ENCODE assay signal across 1 cellular context in the genomic region with DNA sequence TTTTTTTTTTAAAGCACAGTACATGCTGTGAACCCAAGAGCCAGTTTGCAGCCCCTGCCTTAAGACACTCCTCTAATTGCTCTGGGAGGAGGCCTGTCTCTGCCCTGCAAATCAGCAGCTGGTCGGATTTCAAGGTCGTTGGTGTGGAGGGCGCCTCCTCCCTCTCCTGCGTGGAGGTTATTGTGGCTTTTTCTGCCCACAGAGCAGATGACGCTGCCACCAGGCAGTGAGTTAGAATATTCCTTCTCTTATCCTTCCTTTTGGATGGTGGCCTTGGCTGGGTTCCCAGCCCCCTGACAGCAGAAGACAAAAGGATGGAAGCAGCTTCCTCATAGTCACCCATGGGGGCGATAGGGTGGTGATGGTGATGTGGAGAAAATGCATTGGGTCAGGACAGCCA.
TF ChIP-seq lines count a peak whose summit lies in the region.

No MANE protein-coding gene starts in this region.

TF ChIP-seq in K562, 482 proteins besides CTCF, POLR2A, EP300 and RAD21 (continued from another document and continues in another):
- TF ChIP-seq POU5F1 (IDR thresholded peaks at IDR 0.05; ENCODE audit: borderline replicate concordance, low read depth, low read length, partially characterized antibody): no peak
- no peak for TF ChIP-seq POLR3G (IDR thresholded peaks at IDR 0.05; ENCODE audit: extremely low read depth, insufficient read length, insufficient replicate concordance)
- TF ChIP-seq BACH1 (tag; IDR thresholded peaks at IDR 0.05): no peak
- TF ChIP-seq, protein P1, sequence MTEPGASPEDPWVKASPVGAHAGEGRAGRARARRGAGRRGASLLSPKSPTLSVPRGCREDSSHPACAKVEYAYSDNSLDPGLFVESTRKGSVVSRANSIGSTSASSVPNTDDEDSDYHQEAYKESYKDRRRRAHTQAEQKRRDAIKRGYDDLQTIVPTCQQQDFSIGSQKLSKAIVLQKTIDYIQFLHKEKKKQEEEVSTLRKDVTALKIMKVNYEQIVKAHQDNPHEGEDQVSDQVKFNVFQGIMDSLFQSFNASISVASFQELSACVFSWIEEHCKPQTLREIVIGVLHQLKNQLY (CRISPR knock-in tag; conservative IDR thresholded peaks at IDR 0.05): no peak
- peak; percentile 57 for TF ChIP-seq CXXC5 (CRISPR knock-in tag; IDR thresholded peaks at IDR 0.05)
- no peak for TF ChIP-seq ZEB2 (IDR thresholded peaks at IDR 0.05)
- TF ChIP-seq CTBP1 (IDR thresholded peaks at IDR 0.05; ENCODE audit: borderline replicate concordance): peak; percentile 87
- TF ChIP-seq ZNF3 (CRISPR knock-in tag; IDR thresholded peaks at IDR 0.05): no peak
- TF ChIP-seq JUND (IDR thresholded peaks at IDR 0.05; ENCODE audit: borderline replicate concordance, low read depth, low read length): peak; percentile 27
- no peak; the same call in 2 of the 3 replicates for TF ChIP-seq JUND (tag; IDR thresholded peaks at IDR 0.05; ENCODE audit: borderline replicate concordance, low read depth, low read length)
- TF ChIP-seq KHSRP (IDR thresholded peaks at IDR 0.05): no peak
- 0 out of 4 replicates have a peak, but pooled peaks of 1 of the 2 experiments have one; percentile 22 for TF ChIP-seq KDM1A (IDR thresholded peaks at IDR 0.05)
- TF ChIP-seq ELF4 (CRISPR knock-in tag; IDR thresholded peaks at IDR 0.05): no peak
- TF ChIP-seq ETV1 (tag; conservative IDR thresholded peaks at IDR 0.05; ENCODE audit: low read depth): no peak
- TF ChIP-seq, protein P2, sequence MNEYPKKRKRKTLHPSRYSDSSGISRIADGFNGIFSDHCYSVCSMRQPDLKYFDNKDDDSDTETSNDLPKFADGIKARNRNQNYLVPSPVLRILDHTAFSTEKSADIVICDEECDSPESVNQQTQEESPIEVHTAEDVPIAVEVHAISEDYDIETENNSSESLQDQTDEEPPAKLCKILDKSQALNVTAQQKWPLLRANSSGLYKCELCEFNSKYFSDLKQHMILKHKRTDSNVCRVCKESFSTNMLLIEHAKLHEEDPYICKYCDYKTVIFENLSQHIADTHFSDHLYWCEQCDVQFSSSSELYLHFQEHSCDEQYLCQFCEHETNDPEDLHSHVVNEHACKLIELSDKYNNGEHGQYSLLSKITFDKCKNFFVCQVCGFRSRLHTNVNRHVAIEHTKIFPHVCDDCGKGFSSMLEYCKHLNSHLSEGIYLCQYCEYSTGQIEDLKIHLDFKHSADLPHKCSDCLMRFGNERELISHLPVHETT (CRISPR knock-in tag; conservative IDR thresholded peaks at IDR 0.05 in 1 of 2, IDR thresholded peaks at IDR 0.05 in 1 of 2): peak in 1 of 2 experiments; percentile 41; a peak in 1 of 4 replicates
- no peak for TF ChIP-seq GABPB1 (CRISPR knock-in tag; IDR thresholded peaks at IDR 0.05)
- no peak for TF ChIP-seq MXI1 (IDR thresholded peaks at IDR 0.05; ENCODE audit: low read depth, low read length)
- TF ChIP-seq FOSL1 (tag; conservative IDR thresholded peaks at IDR 0.05): peak; percentile 65
- no peak for TF ChIP-seq PRPF4 (IDR thresholded peaks at IDR 0.05; ENCODE audit: insufficient read depth, low read depth, low read length, poor library complexity, severe bottlenecking)
- TF ChIP-seq PHF8 (IDR thresholded peaks at IDR 0.05; ENCODE audit: borderline replicate concordance, low read length): no peak
- TF ChIP-seq, protein P3, sequence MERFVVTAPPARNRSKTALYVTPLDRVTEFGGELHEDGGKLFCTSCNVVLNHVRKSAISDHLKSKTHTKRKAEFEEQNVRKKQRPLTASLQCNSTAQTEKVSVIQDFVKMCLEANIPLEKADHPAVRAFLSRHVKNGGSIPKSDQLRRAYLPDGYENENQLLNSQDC (CRISPR knock-in tag; IDR thresholded peaks at IDR 0.05): no peak
- TF ChIP-seq SMAD1 (IDR thresholded peaks at IDR 0.05; ENCODE audit: low read depth, low read length, partially characterized antibody): no peak
- no peak for TF ChIP-seq RBM39 (optimal IDR thresholded peaks at IDR 0.05; ENCODE audit: low read depth, low read length)
- TF ChIP-seq SUPT5H (IDR thresholded peaks at IDR 0.05): no peak
- no peak for TF ChIP-seq PPARD (CRISPR knock-in tag; IDR thresholded peaks at IDR 0.05)
- no peak for TF ChIP-seq MAFK (IDR thresholded peaks at IDR 0.05; ENCODE audit: low read length)
- TF ChIP-seq, protein P4, sequence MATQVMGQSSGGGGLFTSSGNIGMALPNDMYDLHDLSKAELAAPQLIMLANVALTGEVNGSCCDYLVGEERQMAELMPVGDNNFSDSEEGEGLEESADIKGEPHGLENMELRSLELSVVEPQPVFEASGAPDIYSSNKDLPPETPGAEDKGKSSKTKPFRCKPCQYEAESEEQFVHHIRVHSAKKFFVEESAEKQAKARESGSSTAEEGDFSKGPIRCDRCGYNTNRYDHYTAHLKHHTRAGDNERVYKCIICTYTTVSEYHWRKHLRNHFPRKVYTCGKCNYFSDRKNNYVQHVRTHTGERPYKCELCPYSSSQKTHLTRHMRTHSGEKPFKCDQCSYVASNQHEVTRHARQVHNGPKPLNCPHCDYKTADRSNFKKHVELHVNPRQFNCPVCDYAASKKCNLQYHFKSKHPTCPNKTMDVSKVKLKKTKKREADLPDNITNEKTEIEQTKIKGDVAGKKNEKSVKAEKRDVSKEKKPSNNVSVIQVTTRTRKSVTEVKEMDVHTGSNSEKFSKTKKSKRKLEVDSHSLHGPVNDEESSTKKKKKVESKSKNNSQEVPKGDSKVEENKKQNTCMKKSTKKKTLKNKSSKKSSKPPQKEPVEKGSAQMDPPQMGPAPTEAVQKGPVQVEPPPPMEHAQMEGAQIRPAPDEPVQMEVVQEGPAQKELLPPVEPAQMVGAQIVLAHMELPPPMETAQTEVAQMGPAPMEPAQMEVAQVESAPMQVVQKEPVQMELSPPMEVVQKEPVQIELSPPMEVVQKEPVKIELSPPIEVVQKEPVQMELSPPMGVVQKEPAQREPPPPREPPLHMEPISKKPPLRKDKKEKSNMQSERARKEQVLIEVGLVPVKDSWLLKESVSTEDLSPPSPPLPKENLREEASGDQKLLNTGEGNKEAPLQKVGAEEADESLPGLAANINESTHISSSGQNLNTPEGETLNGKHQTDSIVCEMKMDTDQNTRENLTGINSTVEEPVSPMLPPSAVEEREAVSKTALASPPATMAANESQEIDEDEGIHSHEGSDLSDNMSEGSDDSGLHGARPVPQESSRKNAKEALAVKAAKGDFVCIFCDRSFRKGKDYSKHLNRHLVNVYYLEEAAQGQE (CRISPR knock-in tag; IDR thresholded peaks at IDR 0.05; ENCODE audit: low read depth): no peak
- 0 out of 2 replicates have a peak, but pooled peaks have one; percentile 17 for TF ChIP-seq DPF2 (IDR thresholded peaks at IDR 0.05)
- no peak for TF ChIP-seq SMARCC2 (IDR thresholded peaks at IDR 0.05; ENCODE audit: low read depth)
- peak; percentile 72 for TF ChIP-seq SOX6 (IDR thresholded peaks at IDR 0.05)
- TF ChIP-seq, protein P5, sequence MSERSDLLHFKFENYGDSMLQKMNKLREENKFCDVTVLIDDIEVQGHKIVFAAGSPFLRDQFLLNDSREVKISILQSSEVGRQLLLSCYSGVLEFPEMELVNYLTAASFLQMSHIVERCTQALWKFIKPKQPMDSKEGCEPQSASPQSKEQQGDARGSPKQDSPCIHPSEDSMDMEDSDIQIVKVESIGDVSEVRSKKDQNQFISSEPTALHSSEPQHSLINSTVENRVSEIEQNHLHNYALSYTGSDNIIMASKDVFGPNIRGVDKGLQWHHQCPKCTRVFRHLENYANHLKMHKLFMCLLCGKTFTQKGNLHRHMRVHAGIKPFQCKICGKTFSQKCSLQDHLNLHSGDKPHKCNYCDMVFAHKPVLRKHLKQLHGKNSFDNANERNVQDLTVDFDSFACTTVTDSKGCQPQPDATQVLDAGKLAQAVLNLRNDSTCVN (CRISPR knock-in tag; IDR thresholded peaks at IDR 0.05): no peak
- TF ChIP-seq, protein P6, sequence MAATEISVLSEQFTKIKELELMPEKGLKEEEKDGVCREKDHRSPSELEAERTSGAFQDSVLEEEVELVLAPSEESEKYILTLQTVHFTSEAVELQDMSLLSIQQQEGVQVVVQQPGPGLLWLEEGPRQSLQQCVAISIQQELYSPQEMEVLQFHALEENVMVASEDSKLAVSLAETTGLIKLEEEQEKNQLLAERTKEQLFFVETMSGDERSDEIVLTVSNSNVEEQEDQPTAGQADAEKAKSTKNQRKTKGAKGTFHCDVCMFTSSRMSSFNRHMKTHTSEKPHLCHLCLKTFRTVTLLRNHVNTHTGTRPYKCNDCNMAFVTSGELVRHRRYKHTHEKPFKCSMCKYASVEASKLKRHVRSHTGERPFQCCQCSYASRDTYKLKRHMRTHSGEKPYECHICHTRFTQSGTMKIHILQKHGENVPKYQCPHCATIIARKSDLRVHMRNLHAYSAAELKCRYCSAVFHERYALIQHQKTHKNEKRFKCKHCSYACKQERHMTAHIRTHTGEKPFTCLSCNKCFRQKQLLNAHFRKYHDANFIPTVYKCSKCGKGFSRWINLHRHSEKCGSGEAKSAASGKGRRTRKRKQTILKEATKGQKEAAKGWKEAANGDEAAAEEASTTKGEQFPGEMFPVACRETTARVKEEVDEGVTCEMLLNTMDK (IDR thresholded peaks at IDR 0.05; ENCODE audit: borderline replicate concordance, insufficient read depth, low read depth, low read length, poor library complexity, severe bottlenecking): no peak
- TF ChIP-seq STAT5B (CRISPR knock-in tag; IDR thresholded peaks at IDR 0.05): no peak
- TF ChIP-seq KDM4B (IDR thresholded peaks at IDR 0.05; ENCODE audit: borderline replicate concordance in 2 of 2, low read depth in 1 of 2): no peak
- TF ChIP-seq, protein P7, sequence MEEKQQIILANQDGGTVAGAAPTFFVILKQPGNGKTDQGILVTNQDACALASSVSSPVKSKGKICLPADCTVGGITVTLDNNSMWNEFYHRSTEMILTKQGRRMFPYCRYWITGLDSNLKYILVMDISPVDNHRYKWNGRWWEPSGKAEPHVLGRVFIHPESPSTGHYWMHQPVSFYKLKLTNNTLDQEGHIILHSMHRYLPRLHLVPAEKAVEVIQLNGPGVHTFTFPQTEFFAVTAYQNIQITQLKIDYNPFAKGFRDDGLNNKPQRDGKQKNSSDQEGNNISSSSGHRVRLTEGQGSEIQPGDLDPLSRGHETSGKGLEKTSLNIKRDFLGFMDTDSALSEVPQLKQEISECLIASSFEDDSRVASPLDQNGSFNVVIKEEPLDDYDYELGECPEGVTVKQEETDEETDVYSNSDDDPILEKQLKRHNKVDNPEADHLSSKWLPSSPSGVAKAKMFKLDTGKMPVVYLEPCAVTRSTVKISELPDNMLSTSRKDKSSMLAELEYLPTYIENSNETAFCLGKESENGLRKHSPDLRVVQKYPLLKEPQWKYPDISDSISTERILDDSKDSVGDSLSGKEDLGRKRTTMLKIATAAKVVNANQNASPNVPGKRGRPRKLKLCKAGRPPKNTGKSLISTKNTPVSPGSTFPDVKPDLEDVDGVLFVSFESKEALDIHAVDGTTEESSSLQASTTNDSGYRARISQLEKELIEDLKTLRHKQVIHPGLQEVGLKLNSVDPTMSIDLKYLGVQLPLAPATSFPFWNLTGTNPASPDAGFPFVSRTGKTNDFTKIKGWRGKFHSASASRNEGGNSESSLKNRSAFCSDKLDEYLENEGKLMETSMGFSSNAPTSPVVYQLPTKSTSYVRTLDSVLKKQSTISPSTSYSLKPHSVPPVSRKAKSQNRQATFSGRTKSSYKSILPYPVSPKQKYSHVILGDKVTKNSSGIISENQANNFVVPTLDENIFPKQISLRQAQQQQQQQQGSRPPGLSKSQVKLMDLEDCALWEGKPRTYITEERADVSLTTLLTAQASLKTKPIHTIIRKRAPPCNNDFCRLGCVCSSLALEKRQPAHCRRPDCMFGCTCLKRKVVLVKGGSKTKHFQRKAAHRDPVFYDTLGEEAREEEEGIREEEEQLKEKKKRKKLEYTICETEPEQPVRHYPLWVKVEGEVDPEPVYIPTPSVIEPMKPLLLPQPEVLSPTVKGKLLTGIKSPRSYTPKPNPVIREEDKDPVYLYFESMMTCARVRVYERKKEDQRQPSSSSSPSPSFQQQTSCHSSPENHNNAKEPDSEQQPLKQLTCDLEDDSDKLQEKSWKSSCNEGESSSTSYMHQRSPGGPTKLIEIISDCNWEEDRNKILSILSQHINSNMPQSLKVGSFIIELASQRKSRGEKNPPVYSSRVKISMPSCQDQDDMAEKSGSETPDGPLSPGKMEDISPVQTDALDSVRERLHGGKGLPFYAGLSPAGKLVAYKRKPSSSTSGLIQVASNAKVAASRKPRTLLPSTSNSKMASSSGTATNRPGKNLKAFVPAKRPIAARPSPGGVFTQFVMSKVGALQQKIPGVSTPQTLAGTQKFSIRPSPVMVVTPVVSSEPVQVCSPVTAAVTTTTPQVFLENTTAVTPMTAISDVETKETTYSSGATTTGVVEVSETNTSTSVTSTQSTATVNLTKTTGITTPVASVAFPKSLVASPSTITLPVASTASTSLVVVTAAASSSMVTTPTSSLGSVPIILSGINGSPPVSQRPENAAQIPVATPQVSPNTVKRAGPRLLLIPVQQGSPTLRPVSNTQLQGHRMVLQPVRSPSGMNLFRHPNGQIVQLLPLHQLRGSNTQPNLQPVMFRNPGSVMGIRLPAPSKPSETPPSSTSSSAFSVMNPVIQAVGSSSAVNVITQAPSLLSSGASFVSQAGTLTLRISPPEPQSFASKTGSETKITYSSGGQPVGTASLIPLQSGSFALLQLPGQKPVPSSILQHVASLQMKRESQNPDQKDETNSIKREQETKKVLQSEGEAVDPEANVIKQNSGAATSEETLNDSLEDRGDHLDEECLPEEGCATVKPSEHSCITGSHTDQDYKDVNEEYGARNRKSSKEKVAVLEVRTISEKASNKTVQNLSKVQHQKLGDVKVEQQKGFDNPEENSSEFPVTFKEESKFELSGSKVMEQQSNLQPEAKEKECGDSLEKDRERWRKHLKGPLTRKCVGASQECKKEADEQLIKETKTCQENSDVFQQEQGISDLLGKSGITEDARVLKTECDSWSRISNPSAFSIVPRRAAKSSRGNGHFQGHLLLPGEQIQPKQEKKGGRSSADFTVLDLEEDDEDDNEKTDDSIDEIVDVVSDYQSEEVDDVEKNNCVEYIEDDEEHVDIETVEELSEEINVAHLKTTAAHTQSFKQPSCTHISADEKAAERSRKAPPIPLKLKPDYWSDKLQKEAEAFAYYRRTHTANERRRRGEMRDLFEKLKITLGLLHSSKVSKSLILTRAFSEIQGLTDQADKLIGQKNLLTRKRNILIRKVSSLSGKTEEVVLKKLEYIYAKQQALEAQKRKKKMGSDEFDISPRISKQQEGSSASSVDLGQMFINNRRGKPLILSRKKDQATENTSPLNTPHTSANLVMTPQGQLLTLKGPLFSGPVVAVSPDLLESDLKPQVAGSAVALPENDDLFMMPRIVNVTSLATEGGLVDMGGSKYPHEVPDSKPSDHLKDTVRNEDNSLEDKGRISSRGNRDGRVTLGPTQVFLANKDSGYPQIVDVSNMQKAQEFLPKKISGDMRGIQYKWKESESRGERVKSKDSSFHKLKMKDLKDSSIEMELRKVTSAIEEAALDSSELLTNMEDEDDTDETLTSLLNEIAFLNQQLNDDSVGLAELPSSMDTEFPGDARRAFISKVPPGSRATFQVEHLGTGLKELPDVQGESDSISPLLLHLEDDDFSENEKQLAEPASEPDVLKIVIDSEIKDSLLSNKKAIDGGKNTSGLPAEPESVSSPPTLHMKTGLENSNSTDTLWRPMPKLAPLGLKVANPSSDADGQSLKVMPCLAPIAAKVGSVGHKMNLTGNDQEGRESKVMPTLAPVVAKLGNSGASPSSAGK (IDR thresholded peaks at IDR 0.05): no peak
- TF ChIP-seq, protein P8, sequence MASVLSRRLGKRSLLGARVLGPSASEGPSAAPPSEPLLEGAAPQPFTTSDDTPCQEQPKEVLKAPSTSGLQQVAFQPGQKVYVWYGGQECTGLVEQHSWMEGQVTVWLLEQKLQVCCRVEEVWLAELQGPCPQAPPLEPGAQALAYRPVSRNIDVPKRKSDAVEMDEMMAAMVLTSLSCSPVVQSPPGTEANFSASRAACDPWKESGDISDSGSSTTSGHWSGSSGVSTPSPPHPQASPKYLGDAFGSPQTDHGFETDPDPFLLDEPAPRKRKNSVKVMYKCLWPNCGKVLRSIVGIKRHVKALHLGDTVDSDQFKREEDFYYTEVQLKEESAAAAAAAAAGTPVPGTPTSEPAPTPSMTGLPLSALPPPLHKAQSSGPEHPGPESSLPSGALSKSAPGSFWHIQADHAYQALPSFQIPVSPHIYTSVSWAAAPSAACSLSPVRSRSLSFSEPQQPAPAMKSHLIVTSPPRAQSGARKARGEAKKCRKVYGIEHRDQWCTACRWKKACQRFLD (CRISPR knock-in tag; IDR thresholded peaks at IDR 0.05): no peak
- no peak for TF ChIP-seq ZNF134 (CRISPR knock-in tag; conservative IDR thresholded peaks at IDR 0.05)
